ENCODE assay signal across 9 cellular contexts in genomic region chr3:50632450-50632849, GRCh38. TPM values are rescaled to one million over a fixed set of nuclear protein-coding genes. Genes with fewer than 3 reads are reported as not detected.
DNase-seq lines count a peak whose midpoint lies in the region; TF ChIP-seq lines count a peak whose summit lies in the region.
"Had no signal": no experiment of that assay in that cellular context is flagged by ENCODE, and none has a peak within 500 bp of the region (broad histone marks: within the 10 kb centered on the region; RNA-seq: fewer than 3 reads in every experiment).

No MANE protein-coding gene starts in this region.

- peaks cover 97% of the 10 kb centered on the region for H3K36me3 Mint-ChIP-seq in dendritic cell treated with granulocyte-macrophage colony-stimulating factor and Interleukin-4, amounts not matched to agents 40 ng/mL and 50 ng/mL, for 4 days (ENCODE audit: low read depth)

- H3K9me3 Mint-ChIP-seq in dendritic cell treated with granulocyte-macrophage colony-stimulating factor and Interleukin-4, amounts not matched to agents 40 ng/mL and 50 ng/mL, for 4 days: no peaks in the 10 kb centered on the region

- H3K79me2 ChIP-seq in hepatocyte: peaks cover 30% of the 10 kb centered on the region

- TF ChIP-seq CTCF in hepatocyte (IDR thresholded peaks at IDR 0.05; ENCODE audit: poor library complexity): no peak

- H3K4me3 Mint-ChIP-seq in dendritic cell treated with granulocyte-macrophage colony-stimulating factor and Interleukin-4, amounts not matched to agents 40 ng/mL and 50 ng/mL, for 4 days: peak overlapping the region; percentile 49

- H3K27ac Mint-ChIP-seq in dendritic cell treated with granulocyte-macrophage colony-stimulating factor and Interleukin-4, amounts not matched to agents 40 ng/mL and 50 ng/mL, for 4 days: peak overlapping the region; percentile 84

- intact Hi-C loops in dendritic cell treated with granulocyte-macrophage colony-stimulating factor and Interleukin-4, amounts not matched to agents 40 ng/mL and 50 ng/mL, for 4 days (cut with micrococcal nuclease): no loop called here

- DNase-seq in A172 (ENCODE audit: low spot score) (peak; percentile 49), GM03348 (ENCODE audit: low spot score) (peak; percentile 39), SIG-M5 (lab: John Stamatoyannopoulos, UW) (peak; percentile 20), hepatocyte (ENCODE audit: low spot score) (no peak), DMS153 treated with DMSO at 0.1 percent for 48 hours (lab: John Stamatoyannopoulos, UW; ENCODE audit: unreplicated experiment) (no peak), GM19240 (ENCODE audit: insufficient read length, low spot score) (no peak), NCI-H1436 treated with DMSO at 0.1 percent for 48 hours (lab: John Stamatoyannopoulos, UW) (no peak)
- DNase-seq: cortex of kidney had no signal

- H3K9me3 ChIP-seq in hepatocyte (ENCODE audit: low read depth): no peaks in the 10 kb centered on the region

- no peaks in the 10 kb centered on the region for H3K9me2 ChIP-seq in hepatocyte (replicated peaks; ENCODE audit: insufficient read depth)

- no peak overlapping the region for H3K4me2 ChIP-seq in hepatocyte

- H3K27me3 Mint-ChIP-seq in dendritic cell treated with granulocyte-macrophage colony-stimulating factor and Interleukin-4, amounts not matched to agents 40 ng/mL and 50 ng/mL, for 4 days: no peaks in the 10 kb centered on the region

- no peaks in the 10 kb centered on the region for H3K4me1 ChIP-seq in hepatocyte (ENCODE audit: insufficient read depth)

- H4K20me1 ChIP-seq in hepatocyte (ENCODE audit: insufficient read depth, poor library complexity, severe bottlenecking): peaks cover 15% of the 10 kb centered on the region

- no peak overlapping the region for H3K4me3 ChIP-seq in hepatocyte

- H2AFZ ChIP-seq in hepatocyte: no peak overlapping the region

- H3K4me1 Mint-ChIP-seq in dendritic cell treated with granulocyte-macrophage colony-stimulating factor and Interleukin-4, amounts not matched to agents 40 ng/mL and 50 ng/mL, for 4 days (ENCODE audit: low read depth): peaks cover 94% of the 10 kb centered on the region

- H3K36me3 ChIP-seq in hepatocyte (replicated peaks; ENCODE audit: insufficient read depth, low read depth): no peaks in the 10 kb centered on the region

- no peaks in the 10 kb centered on the region for H3K27me3 ChIP-seq in hepatocyte

- H3K27ac ChIP-seq in hepatocyte: no peak overlapping the region

- 50% methylated on average over 5 of the region's 5 CpGs for WGBS in hepatocyte (ENCODE audit: low lambda C conversion rate, missing lambda C conversion rate)

RNA-seq across cellular contexts. Expression of gene MAPKAPK3, which starts 15.5 kb away (rescaled TPM):
- total RNA-seq in A172 (2014; rRNA removed; shearing (Covaris generic)): 78.1 and 84.0 TPM in 2 replicates
- 40.5 and 43.0 TPM in 2 replicates for total RNA-seq in hepatocyte
- 40.9 and 43.1 TPM in 2 replicates for polyA plus RNA-seq in hepatocyte

RNA-seq across cellular contexts. Expression of gene CISH, which starts 20.9 kb away (rescaled TPM):
- 1.1 and 2.3 TPM in 2 replicates for total RNA-seq in A172 (2014; rRNA removed; shearing (Covaris generic))
- 4.0 and 5.9 TPM in 2 replicates for total RNA-seq in hepatocyte
- 9.0 and 15.3 TPM in 2 replicates for polyA plus RNA-seq in hepatocyte

RNA-seq across cellular contexts. Expression of gene DOCK3, which starts 42.3 kb away (rescaled TPM):
- 1.4 TPM in 2 replicates for total RNA-seq in A172 (2014; rRNA removed; shearing (Covaris generic))
- total RNA-seq in hepatocyte: 0.77 and 0.88 TPM in 2 replicates
- polyA plus RNA-seq in hepatocyte: 1.6 and 1.9 TPM in 2 replicates

Comparison
In these comparisons a context has a peak if more than half of its experiments do, and no peak if none do; other contexts are left out.
1. DNase-seq: peak in A172 (single experiment), GM03348 (single experiment) and SIG-M5 (single experiment); none in hepatocyte (single experiment), DMS153 treated with DMSO at 0.1 percent for 48 hours (single experiment), GM19240 (single experiment) and NCI-H1436 treated with DMSO at 0.1 percent for 48 hours (single experiment).